ENCODE assay signal across 14 cellular contexts in the genomic region with DNA sequence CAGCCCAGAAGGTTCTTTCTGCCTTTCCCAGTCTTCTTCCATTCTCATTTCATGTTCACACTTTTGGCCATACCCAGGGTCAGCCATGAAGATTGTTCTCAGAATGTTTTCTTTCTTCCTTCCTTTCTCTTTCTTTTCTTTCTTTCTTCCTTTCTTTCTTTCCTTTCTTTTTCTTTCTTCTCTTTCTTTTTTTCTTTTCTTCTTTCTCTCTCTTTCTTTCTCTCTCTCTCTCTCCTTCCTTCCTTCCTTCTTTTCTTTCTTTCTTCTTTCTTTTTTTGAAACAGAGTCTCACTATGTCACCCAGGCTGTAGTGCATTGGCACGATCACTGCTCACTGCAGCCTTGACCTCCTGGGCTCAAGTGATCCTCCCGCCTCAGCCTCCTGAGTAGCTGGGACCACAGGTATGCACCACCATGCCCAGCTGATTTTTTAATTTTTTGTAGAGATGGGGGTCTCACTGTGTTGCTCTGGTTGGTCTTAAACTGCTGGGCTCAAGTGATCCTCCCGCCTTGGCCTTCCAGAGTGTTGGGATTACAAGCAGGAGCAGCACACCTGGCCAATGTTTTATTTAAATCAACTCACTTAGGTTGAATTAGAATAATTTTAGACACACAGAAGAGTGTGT. TPM values are rescaled to one million over a fixed set of nuclear protein-coding genes. Genes with fewer than 3 reads are reported as not detected.
"Had no signal": no experiment of that assay in that cellular context is flagged by ENCODE, and none has a peak within 500 bp of the region (broad histone marks: within the 10 kb centered on the region; RNA-seq: fewer than 3 reads in every experiment).

No MANE protein-coding gene starts in this region.

- H3K27ac Mint-ChIP-seq: memory B cell; stimulated activated naive CD8-positive, alpha-beta T cell treated with anti-CD3 and anti-CD28 coated beads, Interleukin-15, amount 100 ng/mL, for 72 hours had no signal

- H3K27me3 Mint-ChIP-seq: stimulated activated naive CD8-positive, alpha-beta T cell treated with anti-CD3 and anti-CD28 coated beads, Interleukin-15, amount 100 ng/mL, for 72 hours had no signal

- H3K4me3 ChIP-seq: colonic mucosa, left lung, psoas muscle, upper lobe of left lung had no signal

- DNase-seq: activated CD4-positive, CD25-positive, alpha-beta regulatory T cell treated with anti-CD3 and anti-CD28 coated beads, Interleukin-2, amount 50 U/mL, for 72 hours; activated naive CD4-positive, alpha-beta T cell; activated T-cell treated with anti-CD3 and anti-CD28 coated beads, Interleukin-2, amount 50 U/mL, for 48 hours; colonic mucosa; hippocampal formation; left lung; psoas muscle; stimulated activated naive CD8-positive, alpha-beta T cell treated with anti-CD3 and anti-CD28 coated beads, Interleukin-15, amount 100 ng/mL, for 72 hours; upper lobe of left lung had no signal

- H3K36me3 ChIP-seq: colonic mucosa, left lung, upper lobe of left lung had no signal

- H3K36me3 Mint-ChIP-seq: memory B cell had no signal

- H3K4me1 ChIP-seq: colonic mucosa, left lung had no signal

- ATAC-seq: esophagus mucosa; left lung; sciatic nerve; stimulated activated naive CD8-positive, alpha-beta T cell treated with anti-CD3 and anti-CD28 coated beads, Interleukin-15, amount 100 ng/mL, for 72 hours had no signal

- H3K27me3 ChIP-seq: colonic mucosa, upper lobe of left lung had no signal

- H3K27ac ChIP-seq: colonic mucosa, left lung had no signal

- H3K9me3 ChIP-seq: colonic mucosa, left lung, psoas muscle, upper lobe of left lung had no signal

- H3K9me3 Mint-ChIP-seq: memory B cell; stimulated activated naive CD8-positive, alpha-beta T cell treated with anti-CD3 and anti-CD28 coated beads, Interleukin-15, amount 100 ng/mL, for 72 hours had no signal

- H3K4me3 Mint-ChIP-seq: memory B cell; stimulated activated naive CD8-positive, alpha-beta T cell treated with anti-CD3 and anti-CD28 coated beads, Interleukin-15, amount 100 ng/mL, for 72 hours had no signal

RNA-seq across cellular contexts. Expression of a gene that starts 52.1 kb away (rescaled TPM):
- total RNA-seq: osteoblast had no signal
- polyA plus RNA-seq: neural cell had no signal
